ENCODE assay signal across 8 cellular contexts in the genomic region with DNA sequence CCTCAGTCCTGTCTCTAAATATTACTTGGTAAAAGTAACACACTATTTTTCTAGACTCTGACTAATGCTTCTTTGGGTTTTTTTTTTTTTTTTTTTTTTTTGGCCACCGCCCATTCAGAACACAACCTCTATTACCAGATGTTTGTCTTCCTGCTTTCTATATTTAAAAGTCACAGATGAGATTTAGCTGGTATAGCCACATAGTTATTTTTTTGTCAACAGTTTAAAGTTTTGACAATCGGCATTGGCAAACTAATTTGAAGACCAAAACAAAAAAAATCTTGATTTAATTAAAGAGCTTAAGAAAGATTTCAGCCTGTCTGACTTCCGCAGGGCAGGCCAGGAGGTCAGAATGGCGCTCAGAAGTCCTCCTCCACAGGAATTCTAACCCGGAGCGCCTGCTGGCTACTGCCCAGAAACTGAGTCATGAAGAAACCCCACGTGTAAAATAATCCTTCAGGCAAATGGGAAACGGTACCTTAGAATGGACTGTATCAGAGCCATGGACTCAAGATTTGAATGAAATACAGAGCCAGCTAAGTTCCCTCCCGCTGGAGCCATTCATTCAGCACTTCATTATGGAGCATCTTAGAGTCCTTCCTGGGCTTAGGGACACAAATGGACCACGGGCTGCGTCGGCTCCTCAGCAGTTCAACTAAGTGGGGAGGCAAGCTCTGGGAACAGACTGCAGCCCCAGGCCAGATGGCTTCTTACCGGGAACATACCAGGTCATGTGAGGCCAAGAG. TPM values are rescaled to one million over a fixed set of nuclear protein-coding genes. Genes with fewer than 3 reads are reported as not detected.
DNase-seq lines count a peak whose midpoint lies in the region; ATAC-seq and TF ChIP-seq lines count a peak whose summit lies in the region.

No MANE protein-coding gene starts in this region.

- H3K27me3 Mint-ChIP-seq in type B pancreatic cell, result no peaks in the 10 kb centered on the region
- H3K27me3 Mint-ChIP-seq in activated CD4-positive, alpha-beta T cell treated with anti-CD3 and anti-CD28 coated beads, Interleukin-2, amount 10 ng/mL, durations not matched to agents 7 days and 5 days, result peaks cover 3% of the 10 kb centered on the region

- TF ChIP-seq CTCF in lower leg skin (IDR thresholded peaks at IDR 0.05), result no peak
- no peak for TF ChIP-seq CTCF in type B pancreatic cell (conservative IDR thresholded peaks at IDR 0.05)

- 0 out of 2 replicates have a peak overlapping the region, but pooled peaks have one; percentile 8 for H3K4me3 ChIP-seq in MG63
- H3K4me3 ChIP-seq in lower leg skin (ENCODE audit: low read depth, poor library complexity, severe bottlenecking), result no peak overlapping the region

- no peaks in the 10 kb centered on the region for H3K36me3 ChIP-seq in MG63

- no peak for ATAC-seq in HG02610 (IDR thresholded peaks at IDR 0.05; ENCODE audit: unreplicated experiment)

- DNase-seq in MG63 (peak; percentile 93), cerebellar cortex (ENCODE audit: low spot score) (peak; percentile 61), lower leg skin (ENCODE audit: low spot score in 2 of 2) (peak; percentile 85 to 96), type B pancreatic cell (ENCODE audit: extremely low spot score, unreplicated experiment) (peak; percentile 59), T-helper 9 cell (no peak)
- DNase-seq in activated CD4-positive, alpha-beta T cell treated with anti-CD3 and anti-CD28 coated beads, Interleukin-2, amount 10 ng/mL, durations not matched to agents 7 days and 5 days, result no peak
- no peak for DNase-seq in activated T-cell treated with anti-CD3 and anti-CD28 coated beads, Interleukin-2, amount 50 U/mL, for 1 hour

- H3K36me3 Mint-ChIP-seq in type B pancreatic cell, result no peaks in the 10 kb centered on the region
- H3K36me3 Mint-ChIP-seq in activated CD4-positive, alpha-beta T cell treated with anti-CD3 and anti-CD28 coated beads, Interleukin-2, amount 10 ng/mL, durations not matched to agents 7 days and 5 days (ENCODE audit: low read depth), result no peaks in the 10 kb centered on the region

- POLR2A ChIA-PET in activated CD4-positive, alpha-beta T cell treated with anti-CD3 and anti-CD28 coated beads, Interleukin-2, amount 10 ng/mL, durations not matched to agents 7 days and 5 days (lab: Charles Lee), result no interaction called here

- H3K9me3 ChIP-seq in MG63, result no peaks in the 10 kb centered on the region

- peak overlapping the region; percentile 47 for H3K27ac Mint-ChIP-seq in type B pancreatic cell
- H3K27ac Mint-ChIP-seq in activated CD4-positive, alpha-beta T cell treated with anti-CD3 and anti-CD28 coated beads, Interleukin-2, amount 10 ng/mL, durations not matched to agents 7 days and 5 days, result no peak overlapping the region

- 15 to 19% methylated on average over 13 of the region's 13 CpGs for WGBS in lower leg skin, 2 donors

- no peaks in the 10 kb centered on the region for H3K27me3 ChIP-seq in MG63

- H3K4me3 Mint-ChIP-seq in type B pancreatic cell, result no peak overlapping the region
- no peak overlapping the region for H3K4me3 Mint-ChIP-seq in activated CD4-positive, alpha-beta T cell treated with anti-CD3 and anti-CD28 coated beads, Interleukin-2, amount 10 ng/mL, durations not matched to agents 7 days and 5 days

- no peak for TF ChIP-seq POLR2A in lower leg skin (IDR thresholded peaks at IDR 0.05)

- H3K4me1 Mint-ChIP-seq in type B pancreatic cell (ENCODE audit: unreplicated experiment), result peaks cover 27% of the 10 kb centered on the region
- peaks cover 3% of the 10 kb centered on the region for H3K4me1 Mint-ChIP-seq in activated CD4-positive, alpha-beta T cell treated with anti-CD3 and anti-CD28 coated beads, Interleukin-2, amount 10 ng/mL, durations not matched to agents 7 days and 5 days

- H3K9me3 Mint-ChIP-seq in type B pancreatic cell, result no peaks in the 10 kb centered on the region
- no peaks in the 10 kb centered on the region for H3K9me3 Mint-ChIP-seq in activated CD4-positive, alpha-beta T cell treated with anti-CD3 and anti-CD28 coated beads, Interleukin-2, amount 10 ng/mL, durations not matched to agents 7 days and 5 days

- intact Hi-C loops in lower leg skin (cut with DNase I; ENCODE audit: low total_unique reads), result no loop called here

- CTCF ChIA-PET in activated CD4-positive, alpha-beta T cell treated with anti-CD3 and anti-CD28 coated beads, Interleukin-2, amount 10 ng/mL, durations not matched to agents 7 days and 5 days (lab: Charles Lee), result no interaction called here

RNA-seq across cellular contexts. Expression of gene PTPDC1, which starts 55.6 kb away (rescaled TPM):
- 2.4 and 3.6 TPM in 2 replicates for total RNA-seq in MG63 (2014; rRNA removed; shearing (Covaris generic); ENCODE audit: low replicate concordance)
- total RNA-seq in lower leg skin, result 1 to 10 TPM; 5.9 to 9.1 (median 7.6) TPM
- 6.1 and 7.9 TPM in 2 replicates for total RNA-seq in type B pancreatic cell (ENCODE audit: low replicate concordance)
- 1 to 10 TPM; 5.2 to 5.7 TPM for total RNA-seq in activated CD4-positive, alpha-beta T cell treated with anti-CD3 and anti-CD28 coated beads, Interleukin-2, amount 10 ng/mL, durations not matched to agents 7 days and 5 days

Comparison
In these comparisons a context has a peak if more than half of its experiments do, and no peak if none do; other contexts are left out.
1. DNase-seq: peak in MG63 (single experiment), cerebellar cortex (single experiment), lower leg skin (2 of 2) and type B pancreatic cell (single experiment); none in activated CD4-positive, alpha-beta T cell treated with anti-CD3 and anti-CD28 coated beads, Interleukin-2, amount 10 ng/mL, durations not matched to agents 7 days and 5 days (single experiment), T-helper 9 cell (single experiment) and activated T-cell treated with anti-CD3 and anti-CD28 coated beads, Interleukin-2, amount 50 U/mL, for 1 hour (single experiment).